ENCODE assay signal across 1 cellular context in the genomic region with DNA sequence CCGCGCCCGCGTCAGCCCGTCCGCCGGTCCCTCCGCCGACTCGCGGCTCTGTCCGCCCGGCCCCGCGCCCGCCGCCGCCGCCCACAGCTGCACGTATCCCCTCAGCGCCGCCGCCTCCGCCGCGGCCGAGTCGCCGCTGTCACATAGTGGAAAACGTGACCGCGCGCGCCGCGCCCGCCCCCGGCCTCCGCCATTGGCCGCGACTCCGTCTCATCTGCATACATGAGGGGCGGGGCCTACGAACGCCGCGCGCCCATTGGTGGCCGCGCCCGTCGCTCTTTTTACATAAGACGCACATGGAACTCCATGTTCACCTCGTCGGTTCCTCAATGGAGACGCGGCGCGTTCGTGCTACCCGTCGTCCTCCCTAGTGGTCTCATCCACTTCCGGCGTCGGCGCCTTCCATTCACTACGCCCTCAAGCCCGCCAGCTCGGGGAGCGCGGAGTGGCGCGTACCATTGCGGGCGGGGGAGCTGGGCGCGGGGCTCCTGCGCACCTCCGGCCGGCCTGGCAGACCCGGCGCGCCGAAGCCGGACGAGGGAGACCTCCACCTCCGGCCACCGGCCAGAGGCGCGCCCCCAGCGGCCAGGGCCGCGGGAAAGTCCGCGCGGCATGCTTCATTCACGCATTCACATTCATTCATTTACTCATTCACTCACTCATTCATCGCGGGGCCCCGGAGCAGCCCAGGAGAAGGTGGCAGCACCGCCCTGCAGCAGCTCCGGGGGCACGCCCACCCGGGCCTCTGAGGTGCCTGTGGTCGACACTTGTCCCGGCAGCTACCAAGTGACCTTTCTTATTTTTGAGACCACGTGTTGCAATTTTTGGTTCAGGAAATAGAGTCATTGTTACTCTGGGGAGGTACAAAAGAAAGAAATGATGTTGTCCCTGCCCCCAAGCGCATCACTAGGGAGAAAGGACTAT.
A peak's percentile ranks its signal among the peaks of the same experiment; 100 is the strongest.
TF ChIP-seq lines count a peak whose summit lies in the region.

No MANE protein-coding gene starts in this region.

TF ChIP-seq in HepG2, 621 proteins besides CTCF, POLR2A, EP300 and RAD21 (continued from another document and continues in another):
- TF ChIP-seq, protein P1, sequence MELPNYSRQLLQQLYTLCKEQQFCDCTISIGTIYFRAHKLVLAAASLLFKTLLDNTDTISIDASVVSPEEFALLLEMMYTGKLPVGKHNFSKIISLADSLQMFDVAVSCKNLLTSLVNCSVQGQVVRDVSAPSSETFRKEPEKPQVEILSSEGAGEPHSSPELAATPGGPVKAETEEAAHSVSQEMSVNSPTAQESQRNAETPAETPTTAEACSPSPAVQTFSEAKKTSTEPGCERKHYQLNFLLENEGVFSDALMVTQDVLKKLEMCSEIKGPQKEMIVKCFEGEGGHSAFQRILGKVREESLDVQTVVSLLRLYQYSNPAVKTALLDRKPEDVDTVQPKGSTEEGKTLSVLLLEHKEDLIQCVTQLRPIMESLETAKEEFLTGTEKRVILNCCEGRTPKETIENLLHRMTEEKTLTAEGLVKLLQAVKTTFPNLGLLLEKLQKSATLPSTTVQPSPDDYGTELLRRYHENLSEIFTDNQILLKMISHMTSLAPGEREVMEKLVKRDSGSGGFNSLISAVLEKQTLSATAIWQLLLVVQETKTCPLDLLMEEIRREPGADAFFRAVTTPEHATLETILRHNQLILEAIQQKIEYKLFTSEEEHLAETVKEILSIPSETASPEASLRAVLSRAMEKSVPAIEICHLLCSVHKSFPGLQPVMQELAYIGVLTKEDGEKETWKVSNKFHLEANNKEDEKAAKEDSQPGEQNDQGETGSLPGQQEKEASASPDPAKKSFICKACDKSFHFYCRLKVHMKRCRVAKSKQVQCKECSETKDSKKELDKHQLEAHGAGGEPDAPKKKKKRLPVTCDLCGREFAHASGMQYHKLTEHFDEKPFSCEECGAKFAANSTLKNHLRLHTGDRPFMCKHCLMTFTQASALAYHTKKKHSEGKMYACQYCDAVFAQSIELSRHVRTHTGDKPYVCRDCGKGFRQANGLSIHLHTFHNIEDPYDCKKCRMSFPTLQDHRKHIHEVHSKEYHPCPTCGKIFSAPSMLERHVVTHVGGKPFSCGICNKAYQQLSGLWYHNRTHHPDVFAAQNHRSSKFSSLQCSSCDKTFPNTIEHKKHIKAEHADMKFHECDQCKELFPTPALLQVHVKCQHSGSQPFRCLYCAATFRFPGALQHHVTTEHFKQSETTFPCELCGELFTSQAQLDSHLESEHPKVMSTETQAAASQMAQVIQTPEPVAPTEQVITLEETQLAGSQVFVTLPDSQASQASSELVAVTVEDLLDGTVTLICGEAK (IDR thresholded peaks at IDR 0.05): no peak
- TF ChIP-seq, protein P1 (CRISPR knock-in tag; IDR thresholded peaks at IDR 0.05): peak; percentile 83
- TF ChIP-seq, protein P2, sequence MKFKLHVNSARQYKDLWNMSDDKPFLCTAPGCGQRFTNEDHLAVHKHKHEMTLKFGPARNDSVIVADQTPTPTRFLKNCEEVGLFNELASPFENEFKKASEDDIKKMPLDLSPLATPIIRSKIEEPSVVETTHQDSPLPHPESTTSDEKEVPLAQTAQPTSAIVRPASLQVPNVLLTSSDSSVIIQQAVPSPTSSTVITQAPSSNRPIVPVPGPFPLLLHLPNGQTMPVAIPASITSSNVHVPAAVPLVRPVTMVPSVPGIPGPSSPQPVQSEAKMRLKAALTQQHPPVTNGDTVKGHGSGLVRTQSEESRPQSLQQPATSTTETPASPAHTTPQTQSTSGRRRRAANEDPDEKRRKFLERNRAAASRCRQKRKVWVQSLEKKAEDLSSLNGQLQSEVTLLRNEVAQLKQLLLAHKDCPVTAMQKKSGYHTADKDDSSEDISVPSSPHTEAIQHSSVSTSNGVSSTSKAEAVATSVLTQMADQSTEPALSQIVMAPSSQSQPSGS (CRISPR knock-in tag; IDR thresholded peaks at IDR 0.05): peak; percentile 82
- TF ChIP-seq, protein P3, sequence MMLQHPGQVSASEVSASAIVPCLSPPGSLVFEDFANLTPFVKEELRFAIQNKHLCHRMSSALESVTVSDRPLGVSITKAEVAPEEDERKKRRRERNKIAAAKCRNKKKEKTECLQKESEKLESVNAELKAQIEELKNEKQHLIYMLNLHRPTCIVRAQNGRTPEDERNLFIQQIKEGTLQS (CRISPR knock-in tag; IDR thresholded peaks at IDR 0.05): 0 out of 2 replicates have a peak, but pooled peaks have one; percentile 36
- TF ChIP-seq FOXK1 (CRISPR knock-in tag; IDR thresholded peaks at IDR 0.05; ENCODE audit: borderline replicate concordance, low read depth): peak; percentile 91
- TF ChIP-seq CC2D1A (CRISPR knock-in tag; IDR thresholded peaks at IDR 0.05): peak; percentile 77; the same call in 1 of the 2 replicates
- peak; percentile 96 for TF ChIP-seq HDAC1 (CRISPR knock-in tag; IDR thresholded peaks at IDR 0.05)
- peak; percentile 59; the same call in 1 of the 2 replicates for TF ChIP-seq ZNF44 (CRISPR knock-in tag; IDR thresholded peaks at IDR 0.05)
- TF ChIP-seq, protein P4, sequence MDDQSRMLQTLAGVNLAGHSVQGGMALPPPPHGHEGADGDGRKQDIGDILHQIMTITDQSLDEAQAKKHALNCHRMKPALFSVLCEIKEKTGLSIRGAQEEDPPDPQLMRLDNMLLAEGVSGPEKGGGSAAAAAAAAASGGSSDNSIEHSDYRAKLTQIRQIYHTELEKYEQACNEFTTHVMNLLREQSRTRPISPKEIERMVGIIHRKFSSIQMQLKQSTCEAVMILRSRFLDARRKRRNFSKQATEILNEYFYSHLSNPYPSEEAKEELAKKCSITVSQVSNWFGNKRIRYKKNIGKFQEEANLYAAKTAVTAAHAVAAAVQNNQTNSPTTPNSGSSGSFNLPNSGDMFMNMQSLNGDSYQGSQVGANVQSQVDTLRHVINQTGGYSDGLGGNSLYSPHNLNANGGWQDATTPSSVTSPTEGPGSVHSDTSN (CRISPR knock-in tag; IDR thresholded peaks at IDR 0.05; ENCODE audit: borderline replicate concordance): peak; percentile 93; the same call in 1 of the 2 replicates
- TF ChIP-seq, protein P5, sequence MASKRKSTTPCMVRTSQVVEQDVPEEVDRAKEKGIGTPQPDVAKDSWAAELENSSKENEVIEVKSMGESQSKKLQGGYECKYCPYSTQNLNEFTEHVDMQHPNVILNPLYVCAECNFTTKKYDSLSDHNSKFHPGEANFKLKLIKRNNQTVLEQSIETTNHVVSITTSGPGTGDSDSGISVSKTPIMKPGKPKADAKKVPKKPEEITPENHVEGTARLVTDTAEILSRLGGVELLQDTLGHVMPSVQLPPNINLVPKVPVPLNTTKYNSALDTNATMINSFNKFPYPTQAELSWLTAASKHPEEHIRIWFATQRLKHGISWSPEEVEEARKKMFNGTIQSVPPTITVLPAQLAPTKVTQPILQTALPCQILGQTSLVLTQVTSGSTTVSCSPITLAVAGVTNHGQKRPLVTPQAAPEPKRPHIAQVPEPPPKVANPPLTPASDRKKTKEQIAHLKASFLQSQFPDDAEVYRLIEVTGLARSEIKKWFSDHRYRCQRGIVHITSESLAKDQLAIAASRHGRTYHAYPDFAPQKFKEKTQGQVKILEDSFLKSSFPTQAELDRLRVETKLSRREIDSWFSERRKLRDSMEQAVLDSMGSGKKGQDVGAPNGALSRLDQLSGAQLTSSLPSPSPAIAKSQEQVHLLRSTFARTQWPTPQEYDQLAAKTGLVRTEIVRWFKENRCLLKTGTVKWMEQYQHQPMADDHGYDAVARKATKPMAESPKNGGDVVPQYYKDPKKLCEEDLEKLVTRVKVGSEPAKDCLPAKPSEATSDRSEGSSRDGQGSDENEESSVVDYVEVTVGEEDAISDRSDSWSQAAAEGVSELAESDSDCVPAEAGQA (IDR thresholded peaks at IDR 0.05; ENCODE audit: low read depth): peak; percentile 90
- TF ChIP-seq, protein P5 (CRISPR knock-in tag; IDR thresholded peaks at IDR 0.05; ENCODE audit: borderline replicate concordance): 0 out of 2 replicates have a peak, but pooled peaks have one; percentile 29
- TF ChIP-seq, protein P6, sequence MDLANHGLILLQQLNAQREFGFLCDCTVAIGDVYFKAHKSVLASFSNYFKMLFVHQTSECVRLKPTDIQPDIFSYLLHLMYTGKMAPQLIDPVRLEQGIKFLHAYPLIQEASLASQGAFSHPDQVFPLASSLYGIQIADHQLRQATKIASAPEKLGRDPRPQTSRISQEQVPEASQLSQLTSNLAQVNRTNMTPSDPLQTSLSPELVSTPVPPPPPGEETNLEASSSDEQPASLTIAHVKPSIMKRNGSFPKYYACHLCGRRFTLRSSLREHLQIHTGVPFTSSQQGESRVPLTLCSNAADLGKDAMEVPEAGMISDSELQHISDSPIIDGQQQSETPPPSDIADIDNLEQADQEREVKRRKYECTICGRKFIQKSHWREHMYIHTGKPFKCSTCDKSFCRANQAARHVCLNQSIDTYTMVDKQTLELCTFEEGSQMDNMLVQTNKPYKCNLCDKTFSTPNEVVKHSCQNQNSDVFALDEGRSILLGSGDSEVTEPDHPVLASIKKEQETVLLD (CRISPR knock-in tag; IDR thresholded peaks at IDR 0.05; ENCODE audit: low read depth): no peak
- TF ChIP-seq TBX2 (CRISPR knock-in tag; IDR thresholded peaks at IDR 0.05; ENCODE audit: borderline replicate concordance): peak; percentile 89
- peak; percentile 71 for TF ChIP-seq U2AF1 (optimal IDR thresholded peaks at IDR 0.05; ENCODE audit: low read depth, low read length)
- peak; percentile 42; the same call in 1 of the 2 replicates for TF ChIP-seq ATF7-NPFF (CRISPR knock-in tag; IDR thresholded peaks at IDR 0.05; ENCODE audit: low read depth)
- peak; percentile 76; the same call in 1 of the 2 replicates for TF ChIP-seq FOXC1 (CRISPR knock-in tag; IDR thresholded peaks at IDR 0.05; ENCODE audit: borderline replicate concordance)
- 0 out of 2 replicates have a peak, but pooled peaks have one; percentile 35 for TF ChIP-seq KDM3A (CRISPR knock-in tag; IDR thresholded peaks at IDR 0.05; ENCODE audit: low read depth)
- peak; percentile 19; the same call in 1 of the 2 replicates for TF ChIP-seq ZNF501 (CRISPR knock-in tag; IDR thresholded peaks at IDR 0.05)
- peak; percentile 61; the same call in 1 of the 2 replicates for TF ChIP-seq CHCHD3 (CRISPR knock-in tag; IDR thresholded peaks at IDR 0.05)
- TF ChIP-seq ZNF790 (CRISPR knock-in tag; IDR thresholded peaks at IDR 0.05; ENCODE audit: borderline replicate concordance): peak; percentile 87; the same call in 1 of the 2 replicates
- TF ChIP-seq, protein P7, sequence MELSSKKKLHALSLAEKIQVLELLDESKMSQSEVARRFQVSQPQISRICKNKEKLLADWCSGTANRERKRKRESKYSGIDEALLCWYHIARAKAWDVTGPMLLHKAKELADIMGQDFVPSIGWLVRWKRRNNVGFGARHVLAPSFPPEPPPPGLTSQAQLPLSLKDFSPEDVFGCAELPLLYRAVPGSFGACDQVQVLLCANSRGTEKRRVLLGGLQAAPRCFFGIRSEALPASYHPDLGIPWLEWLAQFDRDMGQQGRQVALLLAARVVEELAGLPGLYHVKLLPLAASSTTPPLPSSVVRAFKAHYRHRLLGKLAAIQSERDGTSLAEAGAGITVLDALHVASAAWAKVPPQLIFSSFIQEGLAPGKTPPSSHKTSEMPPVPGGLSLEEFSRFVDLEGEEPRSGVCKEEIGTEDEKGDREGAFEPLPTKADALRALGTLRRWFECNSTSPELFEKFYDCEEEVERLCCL (CRISPR knock-in tag; IDR thresholded peaks at IDR 0.05; ENCODE audit: borderline replicate concordance): 0 out of 2 replicates have a peak, but pooled peaks have one; percentile 13
- TF ChIP-seq, protein P8, sequence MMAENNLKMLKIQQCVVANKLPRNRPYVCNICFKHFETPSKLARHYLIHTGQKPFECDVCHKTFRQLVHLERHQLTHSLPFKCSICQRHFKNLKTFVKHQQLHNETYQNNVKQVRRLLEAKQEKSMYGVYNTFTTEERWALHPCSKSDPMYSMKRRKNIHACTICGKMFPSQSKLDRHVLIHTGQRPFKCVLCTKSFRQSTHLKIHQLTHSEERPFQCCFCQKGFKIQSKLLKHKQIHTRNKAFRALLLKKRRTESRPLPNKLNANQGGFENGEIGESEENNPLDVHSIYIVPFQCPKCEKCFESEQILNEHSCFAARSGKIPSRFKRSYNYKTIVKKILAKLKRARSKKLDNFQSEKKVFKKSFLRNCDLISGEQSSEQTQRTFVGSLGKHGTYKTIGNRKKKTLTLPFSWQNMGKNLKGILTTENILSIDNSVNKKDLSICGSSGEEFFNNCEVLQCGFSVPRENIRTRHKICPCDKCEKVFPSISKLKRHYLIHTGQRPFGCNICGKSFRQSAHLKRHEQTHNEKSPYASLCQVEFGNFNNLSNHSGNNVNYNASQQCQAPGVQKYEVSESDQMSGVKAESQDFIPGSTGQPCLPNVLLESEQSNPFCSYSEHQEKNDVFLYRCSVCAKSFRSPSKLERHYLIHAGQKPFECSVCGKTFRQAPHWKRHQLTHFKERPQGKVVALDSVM (CRISPR knock-in tag; IDR thresholded peaks at IDR 0.05): peak; percentile 31; the same call in 1 of the 2 replicates
- peak; percentile 77 for TF ChIP-seq FOXA3 (CRISPR knock-in tag; IDR thresholded peaks at IDR 0.05)
